ENCODE assay signal across 26 cellular contexts in the genomic region with DNA sequence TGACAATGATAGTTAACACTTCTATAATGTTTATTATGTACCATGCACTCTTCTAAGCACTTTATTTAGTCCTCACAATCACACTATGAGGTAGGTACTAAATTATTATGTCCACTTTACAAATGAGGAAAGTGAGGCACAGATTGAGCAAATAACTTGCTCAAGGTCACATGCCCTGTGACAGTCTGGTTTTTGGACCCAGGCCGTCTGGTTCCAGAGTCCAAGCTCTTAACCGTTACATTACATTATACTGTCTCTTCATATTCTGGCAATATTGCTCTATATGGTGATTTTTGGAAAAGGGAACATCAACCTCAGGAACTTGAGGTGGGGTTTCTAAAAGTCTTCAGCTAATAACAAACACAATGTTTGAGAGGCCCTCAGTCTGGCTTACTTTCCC. TPM values are rescaled to one million over a fixed set of nuclear protein-coding genes. Genes with fewer than 3 reads are reported as not detected.
DNase-seq lines count a peak whose midpoint lies in the region; ATAC-seq, FAIRE-seq and TF ChIP-seq lines count a peak whose summit lies in the region.
"Had no signal": no experiment of that assay in that cellular context is flagged by ENCODE, and none has a peak within 500 bp of the region (broad histone marks: within the 10 kb centered on the region; RNA-seq: fewer than 3 reads in every experiment).

No MANE protein-coding gene starts in this region.

- H3K9ac ChIP-seq in astrocyte (ENCODE audit: low read length), result no peak overlapping the region
- H3K9ac ChIP-seq: BLaER1 had no signal

- no peak overlapping the region for H2AFZ ChIP-seq in astrocyte (ENCODE audit: low read depth, low read length)

- H3K36me3 ChIP-seq in astrocyte (ENCODE audit: insufficient read depth, low read length) (no peaks in the 10 kb centered on the region), BE2C (no peaks in the 10 kb centered on the region)
- H3K36me3 ChIP-seq: BLaER1 had no signal

- H3K4me3 ChIP-seq in A549, result no peak overlapping the region
- H3K4me3 ChIP-seq in astrocyte (ENCODE audit: insufficient read depth, low read depth, low read length), result no peak overlapping the region
- H3K4me3 ChIP-seq in BE2C (ENCODE audit: low read depth, low read length), result no peak overlapping the region
- H3K4me3 ChIP-seq: BLaER1, GM12878 had no signal

- H3K4me2 ChIP-seq in A549 (no peak overlapping the region), astrocyte (ENCODE audit: low read length) (no peak overlapping the region)
- H3K4me2 ChIP-seq: BLaER1 had no signal

- no peak for DNase-seq in A549 (ENCODE audit: low read depth in 1 of 2, low spot score in 1 of 2)
- DNase-seq in astrocyte (ENCODE audit: low read depth), result no peak
- DNase-seq in left lobe of liver (ENCODE audit: low spot score), result no peak
- DNase-seq in BE2C, result no peak
- DNase-seq in putamen (ENCODE audit: low spot score), result no peak
- DNase-seq: 8988T; AML-193; C1 segment of cervical spinal cord; CD4-positive, alpha-beta memory T cell; CD4-positive, CD25-positive, alpha-beta regulatory T cell; CD8-positive, alpha-beta memory T cell; COR-L47; DMS 273 treated with DMSO at 0.1 percent for 48 hours; DMS153; DMS53; DMS79; DND-41; EL; GDM1 had no signal

- H3K27ac ChIP-seq in A549, result no peak overlapping the region
- no peak overlapping the region for H3K27ac ChIP-seq in astrocyte (ENCODE audit: low read depth, low read length)
- H3K27ac ChIP-seq: BLaER1 had no signal

- no peak for TF ChIP-seq RAD21 in A549 (conservative IDR thresholded peaks at IDR 0.05 in 1 of 2, IDR thresholded peaks at IDR 0.05 in 1 of 2)

- CTCF ChIA-PET in A549 (lab: Yijun Ruan, JAX), result interaction anchor here (1.0 to 1.1 kb wide), 2 partner anchors 48 to 49 kb away, joined by 3 read pairs; no protein-coding TSS in a partner anchor

- no peak overlapping the region for H3K27ac Mint-ChIP-seq in astrocyte (ENCODE audit: unreplicated experiment)
- H3K27ac Mint-ChIP-seq: B cell; CD14-positive monocyte; CD4-positive, alpha-beta memory T cell; CD4-positive, CD25-positive, alpha-beta regulatory T cell; CD8-positive, alpha-beta memory T cell had no signal

- no peaks in the 10 kb centered on the region for H3K4me1 Mint-ChIP-seq in astrocyte (ENCODE audit: low read depth, unreplicated experiment)
- H3K4me1 Mint-ChIP-seq: B cell; CD14-positive monocyte; CD4-positive, alpha-beta memory T cell; CD4-positive, CD25-positive, alpha-beta regulatory T cell; CD8-positive, alpha-beta memory T cell had no signal

- TF ChIP-seq CTCF in A549 (IDR thresholded peaks at IDR 0.05) (no peak), astrocyte (IDR thresholded peaks at IDR 0.05; ENCODE audit: insufficient read depth, low read depth, low read length) (no peak), BE2C (IDR thresholded peaks at IDR 0.05; ENCODE audit: low read depth, low read length) (no peak)

- POLR2A ChIA-PET in A549 (lab: Yijun Ruan, JAX), result no interaction called here

- peak; percentile 49 for FAIRE-seq in A549 (lab: Jason Lieb, UNC)
- peak; percentile 65 for FAIRE-seq in astrocyte (lab: Jason Lieb, UNC)
- FAIRE-seq: A204.1, GM12878, GM12892, GM18507 had no signal

- H3K79me2 ChIP-seq in astrocyte (ENCODE audit: insufficient read depth, low read length), result no peaks in the 10 kb centered on the region

- peaks cover 2% of the 10 kb centered on the region for H3K9me3 Mint-ChIP-seq in astrocyte (ENCODE audit: unreplicated experiment)
- H3K9me3 Mint-ChIP-seq: CD8-positive, alpha-beta memory T cell had no signal

- H3K36me3 Mint-ChIP-seq in astrocyte (ENCODE audit: low read depth, unreplicated experiment), result no peaks in the 10 kb centered on the region
- H3K36me3 Mint-ChIP-seq: CD14-positive monocyte; CD4-positive, alpha-beta memory T cell; CD4-positive, CD25-positive, alpha-beta regulatory T cell; CD8-positive, alpha-beta memory T cell had no signal

- WGBS in A549 (ENCODE audit: missing lambda C conversion rate), result 77% methylated on average over 2 of the region's 2 CpGs

- H4K20me1 ChIP-seq in astrocyte (ENCODE audit: insufficient read depth, low read length), result no peaks in the 10 kb centered on the region
- H4K20me1 ChIP-seq: BLaER1 had no signal

- H3K4me1 ChIP-seq in A549, result peaks cover 6% of the 10 kb centered on the region; the same call in 2 of the 3 replicates
- H3K4me1 ChIP-seq in astrocyte (ENCODE audit: insufficient read depth, low read length), result no peaks in the 10 kb centered on the region
- no peaks in the 10 kb centered on the region for H3K4me1 ChIP-seq in BE2C
- H3K4me1 ChIP-seq: BLaER1 had no signal

- H3K9me3 ChIP-seq in A549, result no peaks in the 10 kb centered on the region
- no peaks in the 10 kb centered on the region for H3K9me3 ChIP-seq in astrocyte (ENCODE audit: insufficient read depth, low read depth, low read length)
- no peaks in the 10 kb centered on the region for H3K9me3 ChIP-seq in BE2C

- H3K4me3 Mint-ChIP-seq in astrocyte (ENCODE audit: unreplicated experiment), result no peak overlapping the region
- H3K4me3 Mint-ChIP-seq: B cell; CD14-positive monocyte; CD4-positive, alpha-beta memory T cell; CD4-positive, CD25-positive, alpha-beta regulatory T cell; CD8-positive, alpha-beta memory T cell had no signal

- ATAC-seq in A549 (no peak), left lobe of liver (peak; percentile 38)
- ATAC-seq: GM12878 had no signal

- H3K27me3 ChIP-seq in astrocyte (ENCODE audit: insufficient read depth, low read length), result no peaks in the 10 kb centered on the region
- no peaks in the 10 kb centered on the region for H3K27me3 ChIP-seq in BE2C
- H3K27me3 ChIP-seq: BLaER1 had no signal

- TF ChIP-seq EP300 in A549 (IDR thresholded peaks at IDR 0.05), result no peak

- no peaks in the 10 kb centered on the region for H3K27me3 Mint-ChIP-seq in astrocyte (ENCODE audit: low read depth, unreplicated experiment)
- H3K27me3 Mint-ChIP-seq: B cell; CD4-positive, alpha-beta memory T cell; CD4-positive, CD25-positive, alpha-beta regulatory T cell had no signal

- no peak for TF ChIP-seq POLR2A in A549 (IDR thresholded peaks at IDR 0.05; ENCODE audit: low read length)

TF ChIP-seq in A549, 52 proteins besides CTCF, POLR2A, EP300 and RAD21:
- TF ChIP-seq HOXA7 (CRISPR knock-in tag; IDR thresholded peaks at IDR 0.05) (no peak), CBX2 (IDR thresholded peaks at IDR 0.05; ENCODE audit: borderline replicate concordance, low read depth) (no peak)

RNA-seq across cellular contexts. Expression of gene SYTL4, which starts 12.8 kb away (rescaled TPM):
- polyA plus RNA-seq in A549 (2011; rRNA removed), result 3.9 and 4.3 TPM in 2 replicates
- polyA plus RNA-seq in A549 (2012; cell fraction: cytosol; rRNA removed), result 0.86 and 1.1 TPM in 2 replicates
- polyA plus RNA-seq in A549 (2012; cell fraction: nucleus; rRNA removed), result 1.6 and 2.3 TPM in 2 replicates
- polyA plus RNA-seq in A549 (2017; fragmentation: RNase III; extraction: RNeasy Plus Mini Kit Qiagen cat#74134 plus additional on column Dnase treatment), result 3.1 to 3.6 TPM (median 3.3 TPM) in 3 replicates
- 1.5 and 2.6 TPM in 2 replicates for polyA minus RNA-seq in A549 (2011; rRNA and poly(A)+ RNA removed)
- 3.3 and 4.1 TPM in 2 replicates for total RNA-seq in astrocyte
- total RNA-seq in left lobe of liver, result 17.8 TPM
- polyA plus RNA-seq in BE2C (2012; ENCODE audit: insufficient read depth, insufficient read length, low read depth), result 0.09 TPM
- total RNA-seq: B cell; CD4-positive, alpha-beta memory T cell; CD8-positive, alpha-beta memory T cell had no signal
- polyA plus RNA-seq: CD4-positive, alpha-beta memory T cell; CD4-positive, CD25-positive, alpha-beta regulatory T cell; CD8-positive, alpha-beta memory T cell had no signal
